32 cellular contexts compared by ENCODE assay signal in the genomic region with DNA sequence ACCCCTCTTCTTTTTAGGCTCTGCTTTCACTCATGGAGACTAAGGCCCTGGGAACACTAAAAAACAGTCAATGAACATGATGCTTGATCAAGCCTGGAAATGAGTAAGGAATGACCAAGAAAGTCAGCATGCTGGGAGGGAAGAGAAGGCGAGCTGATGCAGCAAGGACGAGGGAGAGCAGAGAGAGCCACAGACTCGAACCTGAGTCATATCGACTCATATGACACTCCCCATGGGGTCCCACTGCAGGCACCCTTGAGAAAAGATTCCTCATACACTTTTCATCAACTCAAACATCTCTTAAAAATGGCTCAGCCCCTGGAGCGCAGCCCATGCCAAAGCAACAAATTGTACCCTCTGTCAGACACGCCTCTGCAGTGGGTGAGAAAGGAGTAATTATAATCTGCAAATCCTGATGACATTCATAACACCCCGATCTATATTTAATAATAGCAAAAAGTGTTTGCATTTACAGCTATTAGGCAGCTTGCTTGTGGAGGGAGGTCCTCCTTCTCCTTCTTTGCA.
"Had no signal": no experiment of that assay in that cellular context is flagged by ENCODE, and none has a peak within 500 bp of the region (broad histone marks: within the 10 kb centered on the region; RNA-seq: fewer than 3 reads in every experiment).

No MANE protein-coding gene starts in this region.

- H3K27ac ChIP-seq: ascending aorta, body of pancreas had no signal

- H3K36me3 ChIP-seq: ascending aorta had no signal

- H3K27me3 ChIP-seq: ascending aorta, body of pancreas had no signal

- H3K9me3 ChIP-seq: ascending aorta, body of pancreas had no signal

- H3K4me3 ChIP-seq: ascending aorta, body of pancreas, K562 had no signal

- FAIRE-seq: K562, RCC 7860 had no signal

- H3K4me1 ChIP-seq: ascending aorta, body of pancreas had no signal

- ATAC-seq: activated CD8-positive, alpha-beta memory T cell treated with anti-CD3 and anti-CD28 coated beads, Interleukin-2, amount 10 ng/mL, durations not matched to agents 7 days and 5 days; activated naive CD4-positive, alpha-beta T cell treated with anti-CD3 and anti-CD28 coated beads, Interleukin-2, amount 50 U/mL, for 72 hours; activated naive CD8-positive, alpha-beta T cell treated with anti-CD3 and anti-CD28 coated beads, Interleukin-2, amount 50 U/mL, for 24 hours; body of pancreas; K562; PC-3; T-helper 17 cell had no signal

- DNase-seq: activated B cell treated with CpG ODN at 0.5 μM for 24 hours; activated CD4-positive, alpha-beta T cell treated with anti-CD3 and anti-CD28 coated beads for 1 hour; activated CD4-positive, alpha-beta T cell treated with anti-CD3 and anti-CD28 coated beads, Interleukin-2, amount 10 ng/mL, durations not matched to agents 24 days and 14 days; activated CD4-positive, alpha-beta T cell treated with anti-CD3 and anti-CD28 coated beads, Interleukin-2, amount 50 U/mL, for 48 hours; activated CD8-positive, alpha-beta memory T cell treated with anti-CD3 and anti-CD28 coated beads, Interleukin-2, amount 10 ng/mL, durations not matched to agents 7 days and 5 days; activated effector memory CD4-positive, alpha-beta T cell treated with anti-CD3 and anti-CD28 coated beads, Interleukin-2, amount 50 U/mL, for 16 hours; activated naive CD4-positive, alpha-beta T cell treated with Interleukin-2 at 50 U/mL for 16 hours; activated naive CD8-positive, alpha-beta T cell treated with anti-CD3 and anti-CD28 coated beads, Interleukin-2, amount 50 U/mL, for 24 hours; activated T-cell treated with anti-CD3 and anti-CD28 coated beads, Interleukin-2, amount 50 U/mL, for 24 hours; amniotic stem cell; body of pancreas; central memory CD4-positive, alpha-beta T cell; Kasumi-1; MV-4-11; NCI-H1092 treated with DMSO at 0.1 percent for 48 hours; NCI-H1417 treated with DMSO at 0.1 percent for 48 hours; NCI-H1694; NCI-H2029; NCI-H2107; NCI-H2171 treated with DMSO at 0.1 percent for 48 hours; NCI-H345; NCI-H510A; NCI-H526 treated with DMSO at 0.1 percent for 48 hours; NCI-H82; PC-3; SHP77 treated with DMSO at 0.1 percent for 48 hours; T-helper 17 cell; T-helper 9 cell had no signal
